In the genomic region with DNA sequence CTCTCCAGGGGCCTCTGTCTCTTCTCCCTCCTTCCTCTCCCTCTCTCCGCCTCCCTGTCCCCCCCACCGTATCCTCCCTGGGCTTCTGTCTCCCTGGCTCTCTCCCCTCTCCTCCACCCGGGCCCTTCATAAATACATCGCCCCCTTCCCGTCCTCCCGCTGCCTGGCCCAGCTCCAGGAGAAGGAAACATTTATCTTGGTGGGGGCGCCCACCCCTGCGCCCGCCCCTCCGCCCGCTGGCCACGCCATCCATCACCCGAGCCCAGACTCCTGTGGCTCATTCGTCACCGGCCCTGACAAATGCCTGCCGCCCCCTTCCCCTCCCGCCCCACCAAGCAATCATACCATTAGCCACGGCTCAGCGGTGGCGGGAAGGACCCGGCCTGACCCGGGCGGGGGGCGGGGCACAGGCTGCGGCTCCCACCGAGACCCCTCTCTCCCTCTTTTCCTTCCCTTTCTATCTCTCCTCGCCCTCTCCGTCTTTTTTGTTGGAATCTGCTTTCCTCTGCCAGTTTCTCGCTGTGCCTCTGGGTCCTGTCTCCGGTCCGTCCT, we compare ENCODE assay signal across 12 cellular contexts. TPM values are rescaled to one million over a fixed set of nuclear protein-coding genes. Genes with fewer than 3 reads are reported as not detected.
DNase-seq lines count a peak whose midpoint lies in the region; ATAC-seq and TF ChIP-seq lines count a peak whose summit lies in the region.
"Had no signal": no experiment of that assay in that cellular context is flagged by ENCODE, and none has a peak within 500 bp of the region (broad histone marks: within the 10 kb centered on the region; RNA-seq: fewer than 3 reads in every experiment).

No MANE protein-coding gene starts in this region.

- ATAC-seq in SK-N-SH treated with all-trans-retinoic acid at 6 μM for 48 hours (peak; percentile 33), HG03135 (IDR thresholded peaks at IDR 0.05; ENCODE audit: unreplicated experiment) (no peak), omental fat pad (ENCODE audit: low FRiP score) (no peak)

- no peaks in the 10 kb centered on the region for H3K9me3 ChIP-seq in BLaER1
- H3K9me3 ChIP-seq in esophagus squamous epithelium = no peaks in the 10 kb centered on the region

- no CpG with 5 or more reads among the region's 31 CpGs for WGBS in mesendoderm (ENCODE audit: extremely low coverage, insufficient coverage, low lambda C conversion rate)
- 3 to 6% methylated on average over 23 to 24 of the region's 31 CpGs for WGBS in esophagus squamous epithelium, 2 donors

- TF ChIP-seq POLR2A in esophagus squamous epithelium (IDR thresholded peaks at IDR 0.05) = no peak

- no peak overlapping the region for H4K5ac ChIP-seq in mesendoderm (ENCODE audit: low read length)

- H3K56ac ChIP-seq in mesendoderm (ENCODE audit: low read length) = peak overlapping the region; percentile 76

- H3K36me3 ChIP-seq in BLaER1 = no peaks in the 10 kb centered on the region
- H3K36me3 ChIP-seq in mesendoderm (ENCODE audit: control insufficient read depth, insufficient read depth, low read length) = no peaks in the 10 kb centered on the region
- H3K36me3 ChIP-seq in esophagus squamous epithelium = no peaks in the 10 kb centered on the region

- DNase-seq in HEK293T (ENCODE audit: extremely low spot score) = no peak
- peak; percentile 78 for DNase-seq in mesendoderm
- DNase-seq in esophagus squamous epithelium (lab: John Stamatoyannopoulos, UW) = no peak
- DNase-seq in omental fat pad (ENCODE audit: low spot score) = no peak
- DNase-seq in RWPE1 (ENCODE audit: low spot score) = no peak
- DNase-seq: CD4-positive, CD25-positive, alpha-beta regulatory T cell; NCI-H526 treated with DMSO at 0.1 percent for 48 hours; occipital lobe; stimulated activated naive CD4-positive, alpha-beta T cell had no signal

- H2AK5ac ChIP-seq in mesendoderm (ENCODE audit: low read length) = no peak overlapping the region

- H3K9ac ChIP-seq in BLaER1 (no peak overlapping the region), mesendoderm (ENCODE audit: low read length) (peak overlapping the region; percentile 55)

- H3K18ac ChIP-seq in mesendoderm (ENCODE audit: low read length) = peak overlapping the region; percentile 34

- peaks cover 3% of the 10 kb centered on the region for H3K79me1 ChIP-seq in mesendoderm (ENCODE audit: low read length)

- H3K4me3 ChIP-seq in BLaER1 = peak overlapping the region; percentile 28; the same call in 1 of the 2 replicates
- H3K4me3 ChIP-seq in mesendoderm (ENCODE audit: low read length) = no peak overlapping the region
- H3K4me3 ChIP-seq in esophagus squamous epithelium = no peak overlapping the region

- no peak for TF ChIP-seq CTCF in esophagus squamous epithelium (IDR thresholded peaks at IDR 0.05)
- no peak for TF ChIP-seq CTCF in omental fat pad (IDR thresholded peaks at IDR 0.05)
- no peak for TF ChIP-seq CTCF in RWPE1 (conservative IDR thresholded peaks at IDR 0.05; ENCODE audit: low read depth)

- H2BK5ac ChIP-seq in mesendoderm (ENCODE audit: low read length) = no peak overlapping the region

- H3K4me1 ChIP-seq in BLaER1 (peaks cover 51% of the 10 kb centered on the region), mesendoderm (ENCODE audit: control insufficient read depth, low read depth, low read length) (peaks cover 11% of the 10 kb centered on the region), esophagus squamous epithelium (peaks cover 7 to 44% (median 12%) of the 10 kb centered on the region in 3 donors)

- H3K4ac ChIP-seq in mesendoderm (ENCODE audit: low read depth, low read length) = no peak overlapping the region

- no peak overlapping the region for H3K27ac ChIP-seq in BLaER1
- H3K27ac ChIP-seq in mesendoderm (ENCODE audit: low read depth, low read length) = no peak overlapping the region
- H3K27ac ChIP-seq in esophagus squamous epithelium = no peak overlapping the region
- H3K27ac ChIP-seq in RWPE1 = no peak overlapping the region

- POLR2A ChIA-PET in HEK293T (lab: Yijun Ruan, JAX) (no interaction called here), RWPE1 (lab: Yijun Ruan, JAX; ENCODE audit: low non-redundant PET) (no interaction called here)

- CTCF ChIA-PET in HEK293T (lab: Yijun Ruan, JAX) = no interaction called here
- CTCF ChIA-PET in RWPE1 (lab: Yijun Ruan, JAX) = no interaction called here

- peaks cover 58% of the 10 kb centered on the region for H4K20me1 ChIP-seq in BLaER1

- H3K79me2 ChIP-seq in mesendoderm (ENCODE audit: control insufficient read depth, insufficient read depth, low read length) = peaks cover 4% of the 10 kb centered on the region

- H3K23ac ChIP-seq in mesendoderm (ENCODE audit: low read length) = no peak overlapping the region

- H3K27me3 ChIP-seq in BLaER1 (peaks cover 100% of the 10 kb centered on the region), mesendoderm (ENCODE audit: insufficient read depth, low read length, poor library complexity) (no peaks in the 10 kb centered on the region), esophagus squamous epithelium (peaks cover 0 to 99% (median 26%) of the 10 kb centered on the region in 4 donors)

- H2BK120ac ChIP-seq in mesendoderm (ENCODE audit: low read depth, low read length) = no peak overlapping the region

- no peak overlapping the region for H4K8ac ChIP-seq in mesendoderm (ENCODE audit: low read depth, low read length)

- H2BK15ac ChIP-seq in mesendoderm (replicated peaks; ENCODE audit: low read depth) = no peak overlapping the region

- intact Hi-C loops in esophagus squamous epithelium (cut with DNase I) = loop anchor here (10.0 kb wide), 1 partner anchor 117 kb away; the partner anchor contains the start of gene C5AR1

- H3K4me2 ChIP-seq in BLaER1 = peak overlapping the region; percentile 82
- H3K4me2 ChIP-seq in mesendoderm (ENCODE audit: low read length) = peak overlapping the region; percentile 23

TF ChIP-seq in HEK293T, 16 proteins besides CTCF, POLR2A, EP300 and RAD21:
- TF ChIP-seq ELF4 (IDR thresholded peaks at IDR 0.05) (no peak), FOXK2 (IDR thresholded peaks at IDR 0.05) (no peak)
- TF ChIP-seq, protein P1, sequence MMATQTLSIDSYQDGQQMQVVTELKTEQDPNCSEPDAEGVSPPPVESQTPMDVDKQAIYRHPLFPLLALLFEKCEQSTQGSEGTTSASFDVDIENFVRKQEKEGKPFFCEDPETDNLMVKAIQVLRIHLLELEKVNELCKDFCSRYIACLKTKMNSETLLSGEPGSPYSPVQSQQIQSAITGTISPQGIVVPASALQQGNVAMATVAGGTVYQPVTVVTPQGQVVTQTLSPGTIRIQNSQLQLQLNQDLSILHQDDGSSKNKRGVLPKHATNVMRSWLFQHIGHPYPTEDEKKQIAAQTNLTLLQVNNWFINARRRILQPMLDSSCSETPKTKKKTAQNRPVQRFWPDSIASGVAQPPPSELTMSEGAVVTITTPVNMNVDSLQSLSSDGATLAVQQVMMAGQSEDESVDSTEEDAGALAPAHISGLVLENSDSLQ (IDR thresholded peaks at IDR 0.05) = peak; percentile 61

TF ChIP-seq in SK-N-SH treated with all-trans-retinoic acid at 6 μM for 48 hours, 23 proteins besides CTCF, POLR2A, EP300 and RAD21:
- no peak for TF ChIP-seq CREB5 (CRISPR knock-in tag; IDR thresholded peaks at IDR 0.05; ENCODE audit: low read depth)
- TF ChIP-seq CSRNP3 (CRISPR knock-in tag; IDR thresholded peaks at IDR 0.05) = no peak
- TF ChIP-seq ZFP30 (CRISPR knock-in tag; IDR thresholded peaks at IDR 0.05) = no peak
- TF ChIP-seq, protein P2, sequence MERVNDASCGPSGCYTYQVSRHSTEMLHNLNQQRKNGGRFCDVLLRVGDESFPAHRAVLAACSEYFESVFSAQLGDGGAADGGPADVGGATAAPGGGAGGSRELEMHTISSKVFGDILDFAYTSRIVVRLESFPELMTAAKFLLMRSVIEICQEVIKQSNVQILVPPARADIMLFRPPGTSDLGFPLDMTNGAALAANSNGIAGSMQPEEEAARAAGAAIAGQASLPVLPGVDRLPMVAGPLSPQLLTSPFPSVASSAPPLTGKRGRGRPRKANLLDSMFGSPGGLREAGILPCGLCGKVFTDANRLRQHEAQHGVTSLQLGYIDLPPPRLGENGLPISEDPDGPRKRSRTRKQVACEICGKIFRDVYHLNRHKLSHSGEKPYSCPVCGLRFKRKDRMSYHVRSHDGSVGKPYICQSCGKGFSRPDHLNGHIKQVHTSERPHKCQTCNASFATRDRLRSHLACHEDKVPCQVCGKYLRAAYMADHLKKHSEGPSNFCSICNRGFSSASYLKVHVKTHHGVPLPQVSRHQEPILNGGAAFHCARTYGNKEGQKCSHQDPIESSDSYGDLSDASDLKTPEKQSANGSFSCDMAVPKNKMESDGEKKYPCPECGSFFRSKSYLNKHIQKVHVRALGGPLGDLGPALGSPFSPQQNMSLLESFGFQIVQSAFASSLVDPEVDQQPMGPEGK (CRISPR knock-in tag; IDR thresholded peaks at IDR 0.05; ENCODE audit: borderline replicate concordance) = peak; percentile 82; the same call in 1 of the 2 replicates
- no peak for TF ChIP-seq ISL1 (CRISPR knock-in tag; IDR thresholded peaks at IDR 0.05)

RNA-seq across cellular contexts. Expression of gene MEIS3, which starts 2.6 kb away (rescaled TPM):
- 65.7 TPM for polyA plus RNA-seq in mesendoderm (2013, experiment 1 of 2)
- 64.6 TPM for polyA plus RNA-seq in mesendoderm (2013, experiment 2 of 2)
- total RNA-seq in esophagus squamous epithelium = 10 to 100 TPM in 1 of 4 donors, 1 to 10 TPM in 3; 1.0 to 13.5 (median 3.9) TPM
- total RNA-seq in omental fat pad = 10 to 100 TPM in 2 of 4 donors, 1 to 10 TPM in 2; 7.3 to 17.2 (median 11.6) TPM
- total RNA-seq: CD4-positive, CD25-positive, alpha-beta regulatory T cell had no signal

RNA-seq across cellular contexts. Expression of gene SLC8A2, which starts 49.8 kb away (rescaled TPM):
- 0.69 TPM for polyA plus RNA-seq in mesendoderm (2013, experiment 1 of 2)
- 0.67 TPM for polyA plus RNA-seq in mesendoderm (2013, experiment 2 of 2)
- total RNA-seq in esophagus squamous epithelium (1 to 10 TPM in 2 of 4 donors, under 1 TPM in 1, not detected in 1; 0.08 to 5.0 (median 3.6) TPM), omental fat pad (1 to 10 TPM in 1 of 4 donors, under 1 TPM in 2, not detected in 1; 0.19 to 1.4 (median 0.47) TPM)
- total RNA-seq: CD4-positive, CD25-positive, alpha-beta regulatory T cell had no signal
- polyA plus RNA-seq: CD4-positive, CD25-positive, alpha-beta regulatory T cell had no signal
